ENCODE assay signal across 20 cellular contexts in genomic region chr7:55449205-55449991, GRCh38.
A peak's percentile ranks its signal among the peaks of the same experiment; 100 is the strongest.
DNase-seq lines count a peak whose midpoint lies in the region; ATAC-seq, FAIRE-seq and TF ChIP-seq lines count a peak whose summit lies in the region.
"Had no signal": no experiment of that assay in that cellular context is flagged by ENCODE, and none has a peak within 500 bp of the region (broad histone marks: within the 10 kb centered on the region; RNA-seq: fewer than 3 reads in every experiment).

No MANE protein-coding gene starts in this region.

- H4K91ac ChIP-seq in mesenchymal stem cell (ENCODE audit: low read length) = no peak overlapping the region

- no peak for TF ChIP-seq RAD21 in K562 (CRISPR knock-in tag; conservative IDR thresholded peaks at IDR 0.05 in 1 of 2, IDR thresholded peaks at IDR 0.05 in 1 of 2)

- H3K27me3 Mint-ChIP-seq in CD14-positive monocyte (ENCODE audit: low read depth in 3 of 3) = peaks cover 10 to 24% (median 22%) of the 10 kb centered on the region in 3 donors
- H3K27me3 Mint-ChIP-seq: IgD-negative memory B cell had no signal

- H3K4me3 Mint-ChIP-seq in CD14-positive monocyte = peak overlapping the region in 1 of 2 donors; percentile 42
- H3K4me3 Mint-ChIP-seq: IgD-negative memory B cell had no signal

- H2AFZ ChIP-seq in K562 (ENCODE audit: low read depth, low read length) = no peak overlapping the region
- H2AFZ ChIP-seq in mesenchymal stem cell (ENCODE audit: low read depth, low read length) = no peak overlapping the region

- H3K4me1 Mint-ChIP-seq in CD14-positive monocyte = no peaks in the 10 kb centered on the region

- no peaks in the 10 kb centered on the region for H3K36me3 Mint-ChIP-seq in CD14-positive monocyte

- no peak for TF ChIP-seq EP300 in K562 (IDR thresholded peaks at IDR 0.05; ENCODE audit: low read length)

- peaks cover 8 to 16% (median 13%) of the 10 kb centered on the region in 7 donors for H3K9me3 Mint-ChIP-seq in CD14-positive monocyte
- H3K9me3 Mint-ChIP-seq: IgD-negative memory B cell had no signal

- TF ChIP-seq POLR2A in K562 (conservative IDR thresholded peaks at IDR 0.05) = no peak

- TF ChIP-seq CTCF in Panc1 (IDR thresholded peaks at IDR 0.05) (no peak), K562 (IDR thresholded peaks at IDR 0.05 in 2 of 3, conservative IDR thresholded peaks at IDR 0.05 in 1 of 3; ENCODE audit: insufficient read depth in 2 of 3, low read depth in 1 of 3, low read length in 3 of 3) (no peak), upper lobe of right lung (IDR thresholded peaks at IDR 0.05) (no peak), CD14-positive monocyte (IDR thresholded peaks at IDR 0.05) (no peak)

- H3K9me3 ChIP-seq in Panc1 (ENCODE audit: control insufficient read depth, insufficient read depth, low read depth, low read length) (no peaks in the 10 kb centered on the region), K562 (replicated peaks; ENCODE audit: control insufficient read depth, insufficient read depth, low read depth, low read length) (no peaks in the 10 kb centered on the region), mesenchymal stem cell (ENCODE audit: control insufficient read depth, low read length) (no peaks in the 10 kb centered on the region), upper lobe of right lung (no peaks in the 10 kb centered on the region)
- H3K9me3 ChIP-seq: HAP-1 had no signal

- POLR2A ChIA-PET in Panc1 (lab: Charles Lee) (no interaction called here), K562 (lab: Yijun Ruan, JAX) (no interaction called here)

- in situ Hi-C loops in Panc1 (cut with HindIII; ENCODE audit: low pct_unique_long_range_greater_than_20kb, low sequenced_read_pairs) (no loop called here), K562 (cut with MboI) (loop anchor here (10.0 kb wide), 1 partner anchor 145 kb away; no protein-coding TSS in a partner anchor)

- H2BK5ac ChIP-seq in mesenchymal stem cell (ENCODE audit: low read depth, low read length, poor library complexity, severe bottlenecking) = no peak overlapping the region

- H4K20me1 ChIP-seq in K562 (replicated peaks; ENCODE audit: control insufficient read depth, insufficient read depth, low read length) = no peaks in the 10 kb centered on the region

- H3K27ac Mint-ChIP-seq in CD14-positive monocyte = no peak overlapping the region
- H3K27ac Mint-ChIP-seq: IgD-negative memory B cell had no signal

- H3K27me3 ChIP-seq in Panc1 (ENCODE audit: control insufficient read depth, insufficient read depth, low read length) (no peaks in the 10 kb centered on the region), K562 (ENCODE audit: control insufficient read depth in 2 of 2, insufficient read depth in 2 of 2, low read length in 2 of 2) (peaks cover 0 to 19% of the 10 kb centered on the region in 2 experiments; a peak in 3 of 5 replicates), mesenchymal stem cell (ENCODE audit: control insufficient read depth in 1 of 2, insufficient read depth in 1 of 2, low read length in 2 of 2) (no peaks in the 10 kb centered on the region), upper lobe of right lung (no peaks in the 10 kb centered on the region)

- H2BK15ac ChIP-seq in mesenchymal stem cell (ENCODE audit: low read depth, poor library complexity, severe bottlenecking) = no peak overlapping the region

- no peak overlapping the region for H3K14ac ChIP-seq in mesenchymal stem cell (ENCODE audit: low read length in 2 of 2)

- H3K4me3 ChIP-seq in Panc1 (ENCODE audit: low read depth in 2 of 2, low read length in 2 of 2) (no peak overlapping the region), K562 (no peak overlapping the region), mesenchymal stem cell (ENCODE audit: insufficient read depth in 1 of 2, low read depth in 1 of 2, low read length in 2 of 2) (peak overlapping the region in 1 of 2 experiments; percentile 11), upper lobe of right lung (no peak overlapping the region)
- H3K4me3 ChIP-seq: HAP-1 had no signal

- H3K4me2 ChIP-seq in K562 (ENCODE audit: insufficient read depth, low read length) (no peak overlapping the region), mesenchymal stem cell (ENCODE audit: low read length, poor library complexity, severe bottlenecking) (no peak overlapping the region)

- no peak for FAIRE-seq in K562 (lab: Jason Lieb, UNC)
- FAIRE-seq: HTR-8/SVneo, RCC 7860 had no signal

- H3K4ac ChIP-seq in mesenchymal stem cell (ENCODE audit: low read depth in 1 of 2, low read length in 2 of 2) = no peak overlapping the region

- no peak overlapping the region for H2BK12ac ChIP-seq in mesenchymal stem cell (ENCODE audit: low read length in 2 of 2)

- no peak overlapping the region for H3K18ac ChIP-seq in mesenchymal stem cell (ENCODE audit: low read depth in 1 of 2, low read length in 2 of 2)

- H4K8ac ChIP-seq in mesenchymal stem cell (ENCODE audit: low read length) = peak overlapping the region; percentile 49

- no peak overlapping the region for H3K27ac ChIP-seq in Panc1 (ENCODE audit: low read length)
- no peak overlapping the region for H3K27ac ChIP-seq in K562 (ENCODE audit: extremely low read depth, low read depth, low read length)
- H3K27ac ChIP-seq in mesenchymal stem cell (ENCODE audit: low read length, poor library complexity, severe bottlenecking) = no peak overlapping the region
- H3K27ac ChIP-seq in upper lobe of right lung = no peak overlapping the region
- H3K27ac ChIP-seq: C4-2B had no signal

- CTCF ChIA-PET in Panc1 (lab: Charles Lee) = no interaction called here
- CTCF ChIA-PET in K562 (lab: Yijun Ruan, JAX; ENCODE audit: low intra/inter-chr PET ratio) = no interaction called here

- DNase-seq in Panc1 (ENCODE audit: low read depth, low spot score) (no peak), K562 (ENCODE audit: extremely low read depth in 1 of 4, low spot score in 3 of 4) (peak in 1 of 4 experiments; percentile 3), mesenchymal stem cell (no peak), upper lobe of right lung (peak; percentile 60), T-helper 2 cell (no peak), DMS79 treated with DMSO at 0.1 percent for 48 hours (lab: John Stamatoyannopoulos, UW) (no peak), CD14-positive monocyte (ENCODE audit: low spot score) (no peak)
- DNase-seq: ACHN, DMS79, Kasumi-1, MM.1S, NCI-H1092, NCI-H1436 treated with DMSO at 0.1 percent for 48 hours, NCI-H2029 had no signal

- BruUV-seq in Panc1 (replicated peaks; lab: Mats Ljungman, UMichigan) (no TSS peak), K562 (replicated peaks; lab: Mats Ljungman, UMichigan) (no TSS peak)

- no peaks in the 10 kb centered on the region for H3K79me2 ChIP-seq in K562 (ENCODE audit: control insufficient read depth, insufficient read depth, low read length)

- H3K79me1 ChIP-seq in mesenchymal stem cell (replicated peaks; ENCODE audit: low read length, poor library complexity, severe bottlenecking) = peaks cover 19% of the 10 kb centered on the region

- H3K36me3 ChIP-seq in Panc1 (ENCODE audit: control insufficient read depth, insufficient read depth, low read length) (no peaks in the 10 kb centered on the region), K562 (ENCODE audit: control insufficient read depth, insufficient read depth, low read length) (no peaks in the 10 kb centered on the region), mesenchymal stem cell (ENCODE audit: control insufficient read depth in 1 of 2, insufficient read depth in 2 of 2, low read depth in 1 of 2, low read length in 2 of 2) (peaks cover 5 to 17% of the 10 kb centered on the region in 2 experiments), upper lobe of right lung (no peaks in the 10 kb centered on the region)
- H3K36me3 ChIP-seq: HAP-1 had no signal

- H3K4me1 ChIP-seq in Panc1 (ENCODE audit: control insufficient read depth, insufficient read depth, low read length) (no peaks in the 10 kb centered on the region), K562 (replicated peaks in 1 of 2; ENCODE audit: control insufficient read depth in 2 of 2, insufficient read depth in 2 of 2, low read length in 2 of 2) (no peaks in the 10 kb centered on the region; a peak in 1 of 5 replicates), mesenchymal stem cell (ENCODE audit: control insufficient read depth, insufficient read depth, low read depth, low read length) (peaks cover 7% of the 10 kb centered on the region), upper lobe of right lung (no peaks in the 10 kb centered on the region)
- H3K4me1 ChIP-seq: HAP-1 had no signal

- no peaks in the 10 kb centered on the region for H3K9me1 ChIP-seq in K562 (ENCODE audit: control insufficient read depth, insufficient read depth, low read length)

- 41% methylated on average over 23 of the region's 56 CpGs for WGBS in K562 (ENCODE audit: insufficient coverage, low coverage, missing lambda C conversion rate)
- WGBS in mesenchymal stem cell = 97% methylated on average over 56 of the region's 56 CpGs

- ATAC-seq in Panc1 = peak; percentile 29
- no peak for ATAC-seq in K562
- peak; percentile 43 for ATAC-seq in upper lobe of right lung
- ATAC-seq: Right ventricle myocardium inferior had no signal

- H2AK5ac ChIP-seq in mesenchymal stem cell (ENCODE audit: low read length, severe bottlenecking) = no peak overlapping the region

- intact Hi-C loops in Panc1 (cut with micrococcal nuclease; ENCODE audit: unreplicated experiment) (no loop called here), K562 (cut with micrococcal nuclease) (no loop called here), upper lobe of right lung (cut with DNase I) (no loop called here), CD14-positive monocyte (cut with micrococcal nuclease) (no loop called here)

- H3K9ac ChIP-seq in K562 (ENCODE audit: insufficient read depth in 1 of 2, low read depth in 2 of 2, low read length in 2 of 2) (no peak overlapping the region), mesenchymal stem cell (ENCODE audit: low read length) (no peak overlapping the region)

- no peak overlapping the region for H3K23ac ChIP-seq in mesenchymal stem cell (ENCODE audit: low read length in 2 of 2)

- no peak overlapping the region for H2BK120ac ChIP-seq in mesenchymal stem cell (ENCODE audit: low read depth, low read length)

TF ChIP-seq in K562, 482 proteins besides CTCF, POLR2A, EP300 and RAD21:
- TF ChIP-seq HDGF (IDR thresholded peaks at IDR 0.05) (no peak), POLR2G (IDR thresholded peaks at IDR 0.05; ENCODE audit: low read depth, low read length) (0 out of 2 replicates have a peak, but pooled peaks have one; percentile 31)
